ENCODE assay signal across 22 cellular contexts in genomic region chr10:19097151-19097550, GRCh38. TPM values are rescaled to one million over a fixed set of nuclear protein-coding genes. Genes with fewer than 3 reads are reported as not detected.
"Had no signal": no experiment of that assay in that cellular context is flagged by ENCODE, and none has a peak within 500 bp of the region (broad histone marks: within the 10 kb centered on the region; RNA-seq: fewer than 3 reads in every experiment).

No MANE protein-coding gene starts in this region.

- ATAC-seq: foreskin keratinocyte, left cardiac atrium, lower lobe of right lung, right cardiac atrium had no signal

- H3K27ac Mint-ChIP-seq: immature natural killer cell, naive B cell, nephron, type B pancreatic cell had no signal

- H3K36me3 Mint-ChIP-seq: immature natural killer cell, naive B cell, type B pancreatic cell had no signal

- H3K9me3 Mint-ChIP-seq: type B pancreatic cell had no signal

- H3K36me3 ChIP-seq: esophagus muscularis mucosa, left ventricle myocardium inferior, lower lobe of right lung, suprapubic skin, thyroid gland had no signal

- H3K4me3 ChIP-seq: esophagus muscularis mucosa, left ventricle myocardium inferior, lower lobe of right lung, suprapubic skin, thyroid gland had no signal

- H3K9me3 ChIP-seq: esophagus muscularis mucosa, left ventricle myocardium inferior, lower lobe of right lung, suprapubic skin, thyroid gland had no signal

- H3K4me1 ChIP-seq: esophagus muscularis mucosa, foreskin keratinocyte, left ventricle myocardium inferior, lower lobe of right lung, suprapubic skin, thyroid gland had no signal

- FAIRE-seq: kidney, small intestine, urothelium cell line had no signal

- H3K4me1 Mint-ChIP-seq: immature natural killer cell, naive B cell, nephron had no signal

- H3K27me3 Mint-ChIP-seq: naive B cell, type B pancreatic cell had no signal

- H3K27ac ChIP-seq: epithelial cell of prostate, esophagus muscularis mucosa, foreskin keratinocyte, left ventricle myocardium inferior, lower lobe of right lung, suprapubic skin, thyroid gland had no signal

- H3K27me3 ChIP-seq: esophagus muscularis mucosa, foreskin keratinocyte, suprapubic skin, thyroid gland had no signal

- H3K4me3 Mint-ChIP-seq: immature natural killer cell, naive B cell, nephron, type B pancreatic cell had no signal

- DNase-seq: effector memory CD4-positive, alpha-beta T cell; foreskin keratinocyte; immature natural killer cell; kidney; left cardiac atrium; left ventricle myocardium inferior; lower lobe of right lung; mesenchymal stem cell; naive B cell; posterior cingulate gyrus; right cardiac atrium; small intestine; stimulated activated CD4-positive, alpha-beta T cell treated with anti-CD3 and anti-CD28 coated beads, Interleukin-12 subunit alpha, Interleukin-12 subunit beta, amount 100 ng/mL, for 4 hours; stimulated activated naive CD4-positive, alpha-beta T cell; thyroid gland had no signal

RNA-seq across cellular contexts. Expression of gene MALRD1, which starts 48.5 kb away (rescaled TPM):
- total RNA-seq: pulmonary artery endothelial cell had no signal
- polyA plus RNA-seq: foreskin keratinocyte, immature natural killer cell had no signal
